In genomic region chr6:25637946-25638345, GRCh38 we compare ENCODE assay signal across 1 cellular context.
TF ChIP-seq lines count a peak whose summit lies in the region.

No MANE protein-coding gene starts in this region.

TF ChIP-seq in HepG2, 621 proteins besides CTCF, POLR2A, EP300 and RAD21 (continued from another document and continues in another):
- TF ChIP-seq, protein P1, sequence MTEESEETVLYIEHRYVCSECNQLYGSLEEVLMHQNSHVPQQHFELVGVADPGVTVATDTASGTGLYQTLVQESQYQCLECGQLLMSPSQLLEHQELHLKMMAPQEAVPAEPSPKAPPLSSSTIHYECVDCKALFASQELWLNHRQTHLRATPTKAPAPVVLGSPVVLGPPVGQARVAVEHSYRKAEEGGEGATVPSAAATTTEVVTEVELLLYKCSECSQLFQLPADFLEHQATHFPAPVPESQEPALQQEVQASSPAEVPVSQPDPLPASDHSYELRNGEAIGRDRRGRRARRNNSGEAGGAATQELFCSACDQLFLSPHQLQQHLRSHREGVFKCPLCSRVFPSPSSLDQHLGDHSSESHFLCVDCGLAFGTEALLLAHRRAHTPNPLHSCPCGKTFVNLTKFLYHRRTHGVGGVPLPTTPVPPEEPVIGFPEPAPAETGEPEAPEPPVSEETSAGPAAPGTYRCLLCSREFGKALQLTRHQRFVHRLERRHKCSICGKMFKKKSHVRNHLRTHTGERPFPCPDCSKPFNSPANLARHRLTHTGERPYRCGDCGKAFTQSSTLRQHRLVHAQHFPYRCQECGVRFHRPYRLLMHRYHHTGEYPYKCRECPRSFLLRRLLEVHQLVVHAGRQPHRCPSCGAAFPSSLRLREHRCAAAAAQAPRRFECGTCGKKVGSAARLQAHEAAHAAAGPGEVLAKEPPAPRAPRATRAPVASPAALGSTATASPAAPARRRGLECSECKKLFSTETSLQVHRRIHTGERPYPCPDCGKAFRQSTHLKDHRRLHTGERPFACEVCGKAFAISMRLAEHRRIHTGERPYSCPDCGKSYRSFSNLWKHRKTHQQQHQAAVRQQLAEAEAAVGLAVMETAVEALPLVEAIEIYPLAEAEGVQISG (CRISPR knock-in tag; IDR thresholded peaks at IDR 0.05), result no peak
- TF ChIP-seq ATF3 (CRISPR knock-in tag; IDR thresholded peaks at IDR 0.05) (peak; percentile 12; the same call in 1 of the 2 replicates), ELF1 (CRISPR knock-in tag; IDR thresholded peaks at IDR 0.05) (no peak), GATAD2A (CRISPR knock-in tag; IDR thresholded peaks at IDR 0.05) (0 out of 2 replicates have a peak, but pooled peaks have one; percentile 38), ZNF367 (CRISPR knock-in tag; IDR thresholded peaks at IDR 0.05; ENCODE audit: borderline replicate concordance) (no peak), ZMYM3 (CRISPR knock-in tag; IDR thresholded peaks at IDR 0.05) (no peak), ARNTL (CRISPR knock-in tag; IDR thresholded peaks at IDR 0.05) (0 out of 2 replicates have a peak, but pooled peaks have one; percentile 25), ZNF33A (CRISPR knock-in tag; IDR thresholded peaks at IDR 0.05; ENCODE audit: borderline replicate concordance) (no peak), GFI1 (CRISPR knock-in tag; IDR thresholded peaks at IDR 0.05; ENCODE audit: borderline replicate concordance) (no peak), FOXP1 (IDR thresholded peaks at IDR 0.05) (no peak), FOXP1 (CRISPR knock-in tag; IDR thresholded peaks at IDR 0.05) (no peak), MEF2D (CRISPR knock-in tag; IDR thresholded peaks at IDR 0.05) (no peak), HOXD1 (CRISPR knock-in tag; IDR thresholded peaks at IDR 0.05) (no peak), MTA3 (CRISPR knock-in tag; IDR thresholded peaks at IDR 0.05) (no peak), CEBPZ (IDR thresholded peaks at IDR 0.05; ENCODE audit: low read length) (no peak), ELK4 (CRISPR knock-in tag; IDR thresholded peaks at IDR 0.05; ENCODE audit: borderline replicate concordance) (no peak), MIER2 (CRISPR knock-in tag; IDR thresholded peaks at IDR 0.05) (peak; percentile 96), TCF7L2 (IDR thresholded peaks at IDR 0.05; ENCODE audit: low read depth, low read length) (no peak), MLLT10 (CRISPR knock-in tag; IDR thresholded peaks at IDR 0.05) (no peak), ZNF34 (CRISPR knock-in tag; IDR thresholded peaks at IDR 0.05; ENCODE audit: borderline replicate concordance) (0 out of 2 replicates have a peak, but pooled peaks have one; percentile 24), GATA4 (IDR thresholded peaks at IDR 0.05; ENCODE audit: borderline replicate concordance, low read depth) (no peak), STAG1 (CRISPR knock-in tag; IDR thresholded peaks at IDR 0.05) (no peak), RERE (CRISPR knock-in tag; IDR thresholded peaks at IDR 0.05; ENCODE audit: low read depth) (no peak), ZFAT (CRISPR knock-in tag; conservative IDR thresholded peaks at IDR 0.05) (no peak), MTERF4 (CRISPR knock-in tag; IDR thresholded peaks at IDR 0.05) (no peak), MYC (CRISPR knock-in tag; IDR thresholded peaks at IDR 0.05; ENCODE audit: borderline replicate concordance) (no peak; the same call in 1 of the 2 replicates), ZFYVE20 (CRISPR knock-in tag; IDR thresholded peaks at IDR 0.05; ENCODE audit: borderline replicate concordance, low read depth) (no peak), BCLAF1 (IDR thresholded peaks at IDR 0.05) (no peak), KLF6 (CRISPR knock-in tag; IDR thresholded peaks at IDR 0.05) (no peak), ZC3H4 (CRISPR knock-in tag; IDR thresholded peaks at IDR 0.05; ENCODE audit: borderline replicate concordance) (no peak), WIZ (CRISPR knock-in tag; IDR thresholded peaks at IDR 0.05) (peak; percentile 73; the same call in 1 of the 2 replicates), ATAD3A (CRISPR knock-in tag; IDR thresholded peaks at IDR 0.05) (no peak), SP1 (IDR thresholded peaks at IDR 0.05) (no peak), SP1 (CRISPR knock-in tag; IDR thresholded peaks at IDR 0.05) (no peak)
- TF ChIP-seq, protein P2, sequence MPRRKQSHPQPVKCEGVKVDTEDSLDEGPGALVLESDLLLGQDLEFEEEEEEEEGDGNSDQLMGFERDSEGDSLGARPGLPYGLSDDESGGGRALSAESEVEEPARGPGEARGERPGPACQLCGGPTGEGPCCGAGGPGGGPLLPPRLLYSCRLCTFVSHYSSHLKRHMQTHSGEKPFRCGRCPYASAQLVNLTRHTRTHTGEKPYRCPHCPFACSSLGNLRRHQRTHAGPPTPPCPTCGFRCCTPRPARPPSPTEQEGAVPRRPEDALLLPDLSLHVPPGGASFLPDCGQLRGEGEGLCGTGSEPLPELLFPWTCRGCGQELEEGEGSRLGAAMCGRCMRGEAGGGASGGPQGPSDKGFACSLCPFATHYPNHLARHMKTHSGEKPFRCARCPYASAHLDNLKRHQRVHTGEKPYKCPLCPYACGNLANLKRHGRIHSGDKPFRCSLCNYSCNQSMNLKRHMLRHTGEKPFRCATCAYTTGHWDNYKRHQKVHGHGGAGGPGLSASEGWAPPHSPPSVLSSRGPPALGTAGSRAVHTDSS (CRISPR knock-in tag; conservative IDR thresholded peaks at IDR 0.05), result no peak
- TF ChIP-seq, protein P3, sequence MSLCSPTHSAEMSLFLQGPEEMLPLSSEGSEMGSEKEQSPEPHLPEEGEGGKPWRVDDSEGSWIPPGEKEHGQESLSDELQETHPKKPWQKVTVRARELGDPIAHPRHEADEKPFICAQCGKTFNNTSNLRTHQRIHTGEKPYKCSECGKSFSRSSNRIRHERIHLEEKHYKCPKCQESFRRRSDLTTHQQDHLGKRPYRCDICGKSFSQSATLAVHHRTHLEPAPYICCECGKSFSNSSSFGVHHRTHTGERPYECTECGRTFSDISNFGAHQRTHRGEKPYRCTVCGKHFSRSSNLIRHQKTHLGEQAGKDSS (CRISPR knock-in tag; IDR thresholded peaks at IDR 0.05; ENCODE audit: borderline replicate concordance, low read depth), result 0 out of 2 replicates have a peak, but pooled peaks have one; percentile 43
- TF ChIP-seq, protein P4, sequence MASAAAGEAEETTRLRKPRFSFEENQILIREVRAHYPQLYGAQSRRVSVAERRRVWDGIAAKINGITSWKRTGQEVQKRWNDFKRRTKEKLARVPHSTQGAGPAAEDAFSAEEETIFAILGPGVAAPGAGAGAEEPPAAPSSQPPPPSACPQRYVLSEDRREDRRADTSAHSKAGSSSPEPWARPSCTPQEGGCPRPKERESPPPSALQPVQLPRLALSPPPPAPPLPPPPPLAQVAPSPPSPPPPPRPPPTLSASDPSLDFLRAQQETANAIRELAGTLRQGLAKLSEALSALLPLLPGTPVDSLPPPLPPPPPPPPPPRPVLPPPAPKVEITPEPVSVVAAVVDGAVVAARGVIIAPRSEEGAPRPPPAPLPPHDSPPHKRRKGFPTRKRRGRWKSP (CRISPR knock-in tag; IDR thresholded peaks at IDR 0.05), result no peak
- TF ChIP-seq, protein P5, sequence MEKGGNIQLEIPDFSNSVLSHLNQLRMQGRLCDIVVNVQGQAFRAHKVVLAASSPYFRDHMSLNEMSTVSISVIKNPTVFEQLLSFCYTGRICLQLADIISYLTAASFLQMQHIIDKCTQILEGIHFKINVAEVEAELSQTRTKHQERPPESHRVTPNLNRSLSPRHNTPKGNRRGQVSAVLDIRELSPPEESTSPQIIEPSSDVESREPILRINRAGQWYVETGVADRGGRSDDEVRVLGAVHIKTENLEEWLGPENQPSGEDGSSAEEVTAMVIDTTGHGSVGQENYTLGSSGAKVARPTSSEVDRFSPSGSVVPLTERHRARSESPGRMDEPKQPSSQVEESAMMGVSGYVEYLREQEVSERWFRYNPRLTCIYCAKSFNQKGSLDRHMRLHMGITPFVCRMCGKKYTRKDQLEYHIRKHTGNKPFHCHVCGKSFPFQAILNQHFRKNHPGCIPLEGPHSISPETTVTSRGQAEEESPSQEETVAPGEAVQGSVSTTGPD (CRISPR knock-in tag; IDR thresholded peaks at IDR 0.05), result no peak
